ENCODE assay signal across 8 cellular contexts in the genomic region with DNA sequence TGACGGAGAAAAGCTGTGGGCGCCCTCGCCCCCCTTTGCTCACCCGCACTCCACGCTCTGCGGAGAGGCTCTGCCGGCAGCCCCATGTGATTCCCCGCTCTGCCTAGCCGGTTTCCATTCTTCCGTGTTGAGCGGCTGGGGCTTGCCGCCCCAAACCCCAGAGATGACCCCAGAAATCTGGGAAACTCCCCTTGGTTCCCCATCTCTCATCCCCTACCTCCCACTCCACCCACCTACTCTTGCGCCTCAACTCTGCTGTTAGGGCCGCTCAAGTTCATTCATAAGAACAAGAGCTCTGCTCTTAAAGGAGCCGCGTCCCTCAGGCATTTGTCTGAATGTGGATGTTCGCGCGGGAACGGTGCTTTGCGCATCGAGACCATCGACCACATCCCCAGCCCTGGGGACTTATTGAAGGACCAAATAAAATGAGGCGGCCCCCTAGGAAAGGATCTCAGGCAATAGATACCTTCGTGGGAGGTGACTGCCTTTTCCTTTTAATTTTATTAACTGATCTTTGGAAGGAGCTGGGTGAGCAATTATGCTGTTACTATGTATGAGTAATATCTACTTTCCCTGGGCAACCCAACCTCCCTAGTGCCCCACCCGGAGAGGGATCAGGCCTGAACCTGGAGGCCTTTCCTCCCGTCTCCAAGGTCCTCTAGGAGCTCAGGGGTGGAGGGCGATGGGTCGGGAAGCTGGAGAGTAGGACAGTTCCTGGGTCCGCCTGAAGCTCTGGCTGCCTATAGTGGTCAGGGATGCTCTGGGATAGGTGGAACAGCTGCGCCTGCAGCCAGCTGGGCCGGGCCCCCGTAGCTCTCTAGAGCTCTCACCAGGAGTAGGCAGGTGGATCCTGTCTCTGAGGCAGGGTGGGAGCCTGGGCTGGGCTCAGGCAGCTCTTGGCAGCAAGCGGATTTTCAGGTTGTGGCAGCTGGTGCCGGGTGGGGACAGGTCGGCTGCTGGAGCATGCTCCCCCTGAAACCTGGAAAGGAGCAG. TPM values are rescaled to one million over a fixed set of nuclear protein-coding genes. Genes with fewer than 3 reads are reported as not detected.
A peak's percentile ranks its signal among the peaks of the same experiment; 100 is the strongest.
DNase-seq lines count a peak whose midpoint lies in the region; ATAC-seq and TF ChIP-seq lines count a peak whose summit lies in the region.

No MANE protein-coding gene starts in this region.

- DNase-seq in AG08395 (ENCODE audit: low spot score) (peak; percentile 67), NCI-H524 treated with DMSO at 0.1 percent for 48 hours (lab: John Stamatoyannopoulos, UW) (peak; percentile 43), epithelial cell of esophagus (ENCODE audit: low read depth) (peak; percentile 84)
- peak; percentile 29 to 47 (median 36) for DNase-seq in activated CD8-positive, alpha-beta memory T cell treated with anti-CD3 and anti-CD28 coated beads for 48 hours (ENCODE audit: low read depth in 2 of 3, low spot score in 2 of 3)
- DNase-seq in natural killer cell treated with Interleukin-12 subunit alpha and Interleukin-12 subunit beta and Interleukin-15 and Interleukin-18, amount 100 ng/mL, for 72 hours (ENCODE audit: low spot score) = peak; percentile 88

- no peak for TF ChIP-seq CTCF in epithelial cell of esophagus (IDR thresholded peaks at IDR 0.05; ENCODE audit: insufficient read depth, low read depth, low read length, missing control alignments)

- H3K27ac ChIP-seq in temporal lobe (ENCODE audit: low read depth, low read length) = peak overlapping the region; percentile 8

- H3K9me3 Mint-ChIP-seq in natural killer cell treated with Interleukin-12 subunit alpha and Interleukin-12 subunit beta and Interleukin-15 and Interleukin-18, amount 100 ng/mL, for 72 hours = no peaks in the 10 kb centered on the region

- ATAC-seq in GM18907 (IDR thresholded peaks at IDR 0.05; ENCODE audit: unreplicated experiment) = peak; percentile 33
- ATAC-seq in HG03175 (IDR thresholded peaks at IDR 0.05; ENCODE audit: unreplicated experiment) = peak; percentile 40
- ATAC-seq in natural killer cell treated with Interleukin-12 subunit alpha and Interleukin-12 subunit beta and Interleukin-15 and Interleukin-18, amount 100 ng/mL, for 72 hours = peak; percentile 67 to 87

- peaks cover 5% of the 10 kb centered on the region for H3K36me3 Mint-ChIP-seq in natural killer cell treated with Interleukin-12 subunit alpha and Interleukin-12 subunit beta and Interleukin-15 and Interleukin-18, amount 100 ng/mL, for 72 hours

- peak overlapping the region; percentile 93 for H3K4me3 ChIP-seq in epithelial cell of esophagus (ENCODE audit: low read length)

- peak overlapping the region; percentile 96 for H3K4me3 Mint-ChIP-seq in natural killer cell treated with Interleukin-12 subunit alpha and Interleukin-12 subunit beta and Interleukin-15 and Interleukin-18, amount 100 ng/mL, for 72 hours

- peaks cover 31 to 49% of the 10 kb centered on the region in 2 donors for H3K4me1 Mint-ChIP-seq in natural killer cell treated with Interleukin-12 subunit alpha and Interleukin-12 subunit beta and Interleukin-15 and Interleukin-18, amount 100 ng/mL, for 72 hours (ENCODE audit: low read depth in 2 of 2)

- peak overlapping the region; percentile 81 to 92 for H3K27ac Mint-ChIP-seq in natural killer cell treated with Interleukin-12 subunit alpha and Interleukin-12 subunit beta and Interleukin-15 and Interleukin-18, amount 100 ng/mL, for 72 hours

- H3K27me3 Mint-ChIP-seq in natural killer cell treated with Interleukin-12 subunit alpha and Interleukin-12 subunit beta and Interleukin-15 and Interleukin-18, amount 100 ng/mL, for 72 hours = no peaks in the 10 kb centered on the region

RNA-seq across cellular contexts. Expression of gene MFSD2A, which starts 0.9 kb away (rescaled TPM):
- 10 to 100 TPM; 41.4 to 62.7 TPM for total RNA-seq in natural killer cell treated with Interleukin-12 subunit alpha and Interleukin-12 subunit beta and Interleukin-15 and Interleukin-18, amount 100 ng/mL, for 72 hours
- total RNA-seq in temporal lobe = 18.7 TPM

RNA-seq across cellular contexts. Expression of gene MYCL, which starts 54.1 kb away (rescaled TPM):
- total RNA-seq in natural killer cell treated with Interleukin-12 subunit alpha and Interleukin-12 subunit beta and Interleukin-15 and Interleukin-18, amount 100 ng/mL, for 72 hours = under 1 TPM; 0.33 to 0.36 TPM
- 7.4 TPM for total RNA-seq in temporal lobe

Comparison
In these comparisons a context has a peak if more than half of its experiments do, and no peak if none do; other contexts are left out.
1. Peak in every context shown above with its lines: DNase-seq, ATAC-seq, H3K4me3 ChIP-seq and H3K27ac ChIP-seq.
2. DNase-seq: peak in every context shown above with its lines; median percentile 88 in natural killer cell treated with Interleukin-12 subunit alpha and Interleukin-12 subunit beta and Interleukin-15 and Interleukin-18, amount 100 ng/mL, for 72 hours; 84 in epithelial cell of esophagus; 67 in AG08395; 43 in NCI-H524 treated with DMSO at 0.1 percent for 48 hours; 36 in activated CD8-positive, alpha-beta memory T cell treated with anti-CD3 and anti-CD28 coated beads for 48 hours.